17 cellular contexts compared by ENCODE assay signal in the genomic region with DNA sequence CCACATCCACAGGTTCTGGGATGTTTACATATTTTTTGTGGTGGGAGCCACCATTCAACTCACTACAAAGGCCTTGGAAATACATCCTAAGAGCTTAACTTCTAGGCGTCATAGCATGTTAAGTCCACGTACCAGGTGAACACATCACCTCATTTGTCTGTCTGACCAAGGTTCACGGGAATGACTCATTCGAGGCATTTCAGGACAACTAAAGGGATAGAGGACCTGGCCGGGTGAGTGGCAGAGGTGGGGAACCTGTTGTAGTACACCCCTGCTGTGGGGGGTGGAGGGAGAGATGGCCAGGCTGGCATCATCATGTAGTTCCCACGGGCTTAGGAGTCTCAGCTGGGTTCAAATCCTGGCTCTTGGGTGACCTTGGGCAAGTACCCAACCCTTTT. TPM values are rescaled to one million over a fixed set of nuclear protein-coding genes. Genes with fewer than 3 reads are reported as not detected.
DNase-seq lines count a peak whose midpoint lies in the region; ATAC-seq and TF ChIP-seq lines count a peak whose summit lies in the region.
"Had no signal": no experiment of that assay in that cellular context is flagged by ENCODE, and none has a peak within 500 bp of the region (broad histone marks: within the 10 kb centered on the region; RNA-seq: fewer than 3 reads in every experiment).

No MANE protein-coding gene starts in this region.

- H3K36me3 Mint-ChIP-seq in MCF 10A (ENCODE audit: insufficient read depth, unreplicated experiment) = no peaks in the 10 kb centered on the region
- H3K36me3 Mint-ChIP-seq in CD8-positive, alpha-beta T cell = peaks cover 46% of the 10 kb centered on the region

- intact Hi-C loops in MCF 10A (cut with micrococcal nuclease) = loop anchor here (10.0 kb wide), 1 partner anchor 146 kb away; the partner anchor contains the start of gene NAPA
- intact Hi-C loops in CD8-positive, alpha-beta T cell (cut with DNase I, micrococcal nuclease) = no loop called here

- H3K9me3 Mint-ChIP-seq in MCF 10A (ENCODE audit: unreplicated experiment) = no peaks in the 10 kb centered on the region
- no peaks in the 10 kb centered on the region for H3K9me3 Mint-ChIP-seq in CD8-positive, alpha-beta T cell
- H3K9me3 Mint-ChIP-seq: CD4-positive, CD25-positive, alpha-beta regulatory T cell; IgD-negative memory B cell had no signal

- TF ChIP-seq EP300 in tibial nerve (IDR thresholded peaks at IDR 0.05) = no peak

- BruUV-seq in MCF 10A (replicated peaks; lab: Mats Ljungman, UMichigan) = no TSS peak

- POLR2A ChIA-PET in MCF 10A (lab: Yijun Ruan, JAX) = interaction anchor here (0.9 to 2.6 kb wide), 4 partner anchors 10 to 145 kb away, joined by 3 to 9 read pairs (median 4); partner anchors contain the start of gene NAPA
- POLR2A ChIA-PET in CD8-positive, alpha-beta T cell (lab: Charles Lee) = no interaction called here

- H3K9me3 ChIP-seq in liver (ENCODE audit: control insufficient read depth in 4 of 4, low read length in 3 of 4) (no peaks in the 10 kb centered on the region), tibial nerve (no peaks in the 10 kb centered on the region)
- H3K9me3 ChIP-seq in CD8-positive, alpha-beta T cell (ENCODE audit: low read length) = no peaks in the 10 kb centered on the region
- H3K9me3 ChIP-seq: SK-N-SH, upper lobe of right lung had no signal

- peak overlapping the region; percentile 84 for H3K27ac Mint-ChIP-seq in MCF 10A (ENCODE audit: low read depth, unreplicated experiment)
- H3K27ac Mint-ChIP-seq in CD8-positive, alpha-beta T cell = no peak overlapping the region

- DNase-seq in NCI-H82 (lab: John Stamatoyannopoulos, UW) (peak; percentile 77), NCI-H82 treated with DMSO at 0.1 percent for 48 hours (lab: John Stamatoyannopoulos, UW; ENCODE audit: unreplicated experiment) (no peak), MCF 10A (ENCODE audit: unreplicated experiment) (peak; percentile 73), tibial nerve (ENCODE audit: low spot score in 2 of 2) (no peak), MV-4-11 (lab: John Stamatoyannopoulos, UW) (no peak), NCI-H128 (lab: John Stamatoyannopoulos, UW; ENCODE audit: unreplicated experiment) (no peak)
- DNase-seq in CD8-positive, alpha-beta T cell = no peak
- DNase-seq: 8988T; activated naive CD4-positive, alpha-beta T cell treated with Interleukin-2 at 50 U/mL for 16 hours; CD4-positive, CD25-positive, alpha-beta regulatory T cell; islet precursor cell; NCI-H1092 treated with DMSO at 0.1 percent for 48 hours; SK-N-SH; stimulated activated CD4-positive, alpha-beta T cell treated with anti-CD3 and anti-CD28 coated beads, Interleukin-2, amount 100 ng/mL, for 48 hours; upper lobe of right lung had no signal

- CTCF ChIA-PET in MCF 10A (lab: Yijun Ruan, JAX) = interaction anchor here (0.6 to 0.7 kb wide), 2 partner anchors 149 to 213 kb away, joined by 3 read pairs; no protein-coding TSS in a partner anchor
- CTCF ChIA-PET in CD8-positive, alpha-beta T cell (lab: Charles Lee) = no interaction called here

- no peak overlapping the region for H3K4me3 Mint-ChIP-seq in MCF 10A (ENCODE audit: unreplicated experiment)
- H3K4me3 Mint-ChIP-seq in CD8-positive, alpha-beta T cell = no peak overlapping the region
- H3K4me3 Mint-ChIP-seq: CD4-positive, CD25-positive, alpha-beta regulatory T cell; IgD-negative memory B cell had no signal

- WGBS in liver = 40% methylated on average over 6 of the region's 6 CpGs
- WGBS in tibial nerve, 2 donors = 91 to 94% methylated on average over 6 of the region's 6 CpGs

- H3K27ac ChIP-seq in liver (ENCODE audit: low read depth in 1 of 2, low read length in 2 of 2) (peak overlapping the region; percentile 96 to 98), tibial nerve (peak overlapping the region in 3 of 4 donors; percentile 24 to 96 (median 65))
- no peak overlapping the region for H3K27ac ChIP-seq in CD8-positive, alpha-beta T cell (ENCODE audit: low read depth, low read length)
- H3K27ac ChIP-seq: upper lobe of right lung had no signal

- TF ChIP-seq POLR2A in tibial nerve (IDR thresholded peaks at IDR 0.05) = no peak

- no peak for TF ChIP-seq RAD21 in liver (IDR thresholded peaks at IDR 0.05)

- TF ChIP-seq CTCF in MCF 10A (IDR thresholded peaks at IDR 0.05; ENCODE audit: unreplicated experiment) (no peak), liver (IDR thresholded peaks at IDR 0.05; ENCODE audit: low read depth, low read length, missing input control) (no peak), tibial nerve (IDR thresholded peaks at IDR 0.05) (no peak)
- TF ChIP-seq CTCF in CD8-positive, alpha-beta T cell (IDR thresholded peaks at IDR 0.05) = no peak

- no peak overlapping the region for H3K4me3 ChIP-seq in liver (ENCODE audit: low read depth in 1 of 3, low read length in 3 of 3)
- H3K4me3 ChIP-seq in tibial nerve = no peak overlapping the region
- H3K4me3 ChIP-seq in CD8-positive, alpha-beta T cell (ENCODE audit: low read depth, low read length) = no peak overlapping the region
- H3K4me3 ChIP-seq: upper lobe of right lung had no signal

- no peaks in the 10 kb centered on the region for H3K36me3 ChIP-seq in liver (ENCODE audit: control insufficient read depth in 4 of 4, insufficient read depth in 3 of 4, low read depth in 1 of 4, low read length in 3 of 4)
- H3K36me3 ChIP-seq in tibial nerve = no peaks in the 10 kb centered on the region
- H3K36me3 ChIP-seq in CD8-positive, alpha-beta T cell (ENCODE audit: insufficient read depth, low read length) = peaks cover 5% of the 10 kb centered on the region
- H3K36me3 ChIP-seq: upper lobe of right lung had no signal

- H3K9ac ChIP-seq in liver (ENCODE audit: low read depth in 1 of 2, low read length in 2 of 2) = no peak overlapping the region
- H3K9ac ChIP-seq: SK-N-SH had no signal

- H3K4me1 ChIP-seq in liver (ENCODE audit: control insufficient read depth in 4 of 4, insufficient read depth in 4 of 4, low read length in 3 of 4) = peaks cover 17 to 56% (median 35%) of the 10 kb centered on the region in 4 donors
- peaks cover 0 to 72% (median 39%) of the 10 kb centered on the region in 4 donors for H3K4me1 ChIP-seq in tibial nerve
- H3K4me1 ChIP-seq in CD8-positive, alpha-beta T cell (ENCODE audit: insufficient read depth, low read length) = no peaks in the 10 kb centered on the region

- no peak for ATAC-seq in CD8-positive, alpha-beta T cell
- ATAC-seq: upper lobe of right lung had no signal

- H3K27me3 Mint-ChIP-seq in MCF 10A (ENCODE audit: insufficient read depth, unreplicated experiment) = no peaks in the 10 kb centered on the region
- no peaks in the 10 kb centered on the region for H3K27me3 Mint-ChIP-seq in CD8-positive, alpha-beta T cell (ENCODE audit: low read depth)
- H3K27me3 Mint-ChIP-seq: CD4-positive, CD25-positive, alpha-beta regulatory T cell; IgD-negative memory B cell had no signal

- H3K4me1 Mint-ChIP-seq in MCF 10A (ENCODE audit: insufficient read depth, unreplicated experiment) = peaks cover 35% of the 10 kb centered on the region
- H3K4me1 Mint-ChIP-seq in CD8-positive, alpha-beta T cell (ENCODE audit: low read depth) = peaks cover 31% of the 10 kb centered on the region

- no peaks in the 10 kb centered on the region for H3K27me3 ChIP-seq in liver (ENCODE audit: control insufficient read depth in 4 of 4, insufficient read depth in 4 of 4, low read length in 3 of 4)
- H3K27me3 ChIP-seq in tibial nerve = no peaks in the 10 kb centered on the region
- H3K27me3 ChIP-seq in CD8-positive, alpha-beta T cell (ENCODE audit: insufficient read depth, low read length) = no peaks in the 10 kb centered on the region
- H3K27me3 ChIP-seq: upper lobe of right lung had no signal

TF ChIP-seq in liver, 16 proteins besides CTCF, POLR2A, EP300 and RAD21 (continues in another document):
- TF ChIP-seq RXRA (IDR thresholded peaks at IDR 0.05) = peak; percentile 94 to 97
- peak; percentile 52 for TF ChIP-seq REST (IDR thresholded peaks at IDR 0.05)
- no peak for TF ChIP-seq EGR1 (IDR thresholded peaks at IDR 0.05; ENCODE audit: low read depth in 2 of 2)
- TF ChIP-seq YY1 (IDR thresholded peaks at IDR 0.05) = peak; percentile 68
- TF ChIP-seq TAF1 (conservative IDR thresholded peaks at IDR 0.05) = no peak
- TF ChIP-seq FOXA2 (IDR thresholded peaks at IDR 0.05) = peak; percentile 23
- TF ChIP-seq HNF4A (conservative IDR thresholded peaks at IDR 0.05) = peak; percentile 76 to 92
- TF ChIP-seq FOXA1 (IDR thresholded peaks at IDR 0.05) = no peak
- peak; percentile 37 for TF ChIP-seq HNF4G (IDR thresholded peaks at IDR 0.05)
- no peak for TF ChIP-seq NR2F2 (IDR thresholded peaks at IDR 0.05)
- peak; percentile 97 to 100 for TF ChIP-seq JUND (IDR thresholded peaks at IDR 0.05)

RNA-seq across cellular contexts. Expression of gene BICRA, which starts 51.5 kb away (rescaled TPM):
- total RNA-seq in MCF 10A (2022) = 13.1 and 16.8 TPM in 2 replicates
- 1 to 10 TPM; 3.0 to 8.9 TPM for total RNA-seq in liver
- polyA plus RNA-seq in liver = 1 to 10 TPM in 1 of 2 donors, under 1 TPM in 1; 0.63 to 2.9 TPM
- 10 to 100 TPM in 2 of 4 donors, 1 to 10 TPM in 2; 6.1 to 23.1 (median 9.8) TPM for total RNA-seq in tibial nerve
- 10 to 100 TPM; 20.0 to 20.7 TPM for total RNA-seq in CD8-positive, alpha-beta T cell

RNA-seq across cellular contexts. Expression of gene EHD2, which starts 52.8 kb away (rescaled TPM):
- 88.8 and 104 TPM in 2 replicates for total RNA-seq in MCF 10A (2022)
- total RNA-seq in liver = 1 to 10 TPM; 3.2 to 6.2 TPM
- polyA plus RNA-seq in liver = 1 to 10 TPM; 5.5 to 7.9 TPM
- total RNA-seq in tibial nerve = 100 to 1,000 TPM; 128 to 196 (median 159) TPM
- total RNA-seq in CD8-positive, alpha-beta T cell = under 1 TPM in 1 of 2 experiments, not detected in 1; 0.25 TPM
- polyA plus RNA-seq: IgD-negative memory B cell had no signal

Comparison
In these comparisons a context has a peak if more than half of its experiments do, and no peak if none do; other contexts are left out.
1. DNase-seq: peak in NCI-H82 (single experiment) and MCF 10A (single experiment); none in NCI-H82 treated with DMSO at 0.1 percent for 48 hours (single experiment), tibial nerve (0 of 2), MV-4-11 (single experiment), NCI-H128 (single experiment) and CD8-positive, alpha-beta T cell (0 of 7).
2. RNA of gene EHD2, which starts 52.8 kb away (total RNA-seq): 128 to 196 TPM in tibial nerve and 88.8 to 104 TPM in MCF 10A; 3.2 to 6.2 TPM in liver and 0.25 TPM in CD8-positive, alpha-beta T cell; every median in the first group is over 10 times any median in the second.